In the genomic region with DNA sequence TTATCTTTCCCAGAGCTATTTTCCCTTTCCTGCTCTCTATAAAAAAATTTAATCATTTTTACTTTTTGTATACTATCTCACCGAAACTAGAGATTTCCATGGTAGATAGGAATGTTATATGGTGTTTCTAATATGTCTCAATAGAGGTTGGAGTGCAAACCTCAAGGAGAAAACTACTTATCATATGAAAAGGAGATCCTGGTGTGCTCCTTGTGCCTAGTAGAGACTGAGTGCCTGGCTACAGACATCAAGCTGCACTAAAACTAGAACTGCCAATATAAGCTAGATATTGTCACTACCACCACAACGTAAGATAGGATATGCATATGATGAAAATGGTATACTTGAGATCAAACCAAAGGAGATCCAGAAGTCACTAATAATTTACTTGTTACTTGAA, we compare ENCODE assay signal across 23 cellular contexts.
"Had no signal": no experiment of that assay in that cellular context is flagged by ENCODE, and none has a peak within 500 bp of the region (broad histone marks: within the 10 kb centered on the region; RNA-seq: fewer than 3 reads in every experiment).

No MANE protein-coding gene starts in this region.

- H3K27ac ChIP-seq: epithelial cell of prostate, heart right ventricle, neural progenitor cell, prostate gland, spleen, testis, uterus had no signal

- H3K36me3 Mint-ChIP-seq: activated naive CD8-positive, alpha-beta T cell treated with anti-CD3 and anti-CD28 coated beads, Interleukin-2, amount 10 ng/mL, durations not matched to agents 7 days and 5 days; naive B cell; neural progenitor cell had no signal

- H3K4me3 Mint-ChIP-seq: activated naive CD4-positive, alpha-beta T cell treated with anti-CD3 and anti-CD28 coated beads for 36 hours; activated naive CD8-positive, alpha-beta T cell treated with anti-CD3 and anti-CD28 coated beads, Interleukin-2, amount 10 ng/mL, durations not matched to agents 7 days and 5 days; endodermal cell; naive B cell; neural progenitor cell had no signal

- H3K27me3 ChIP-seq: heart right ventricle, neural progenitor cell, spleen, testis, uterus had no signal

- H3K27ac Mint-ChIP-seq: activated naive CD4-positive, alpha-beta T cell treated with anti-CD3 and anti-CD28 coated beads for 36 hours; activated naive CD8-positive, alpha-beta T cell treated with anti-CD3 and anti-CD28 coated beads, Interleukin-2, amount 10 ng/mL, durations not matched to agents 7 days and 5 days; endodermal cell; naive B cell; neural progenitor cell had no signal

- DNase-seq: activated CD4-positive, alpha-beta T cell treated with anti-CD3 and anti-CD28 coated beads for 4 hours; activated CD4-positive, alpha-beta T cell treated with anti-CD3 and anti-CD28 coated beads, Interleukin-2, amount 50 U/mL, for 48 hours; activated CD4-positive, CD25-positive, alpha-beta regulatory T cell; activated effector memory CD4-positive, alpha-beta T cell treated with Interleukin-2 at 50 U/mL for 16 hours; activated naive CD4-positive, alpha-beta T cell treated with anti-CD3 and anti-CD28 coated beads for 36 hours; activated naive CD8-positive, alpha-beta T cell treated with anti-CD3 and anti-CD28 coated beads, Interleukin-2, amount 10 ng/mL, durations not matched to agents 7 days and 5 days; activated T-cell treated with anti-CD3 and anti-CD28 coated beads, Interleukin-2, amount 50 U/mL, for 48 hours; amniotic stem cell; cortex of kidney; endodermal cell; heart right ventricle; left colon; naive B cell; spleen; stimulated activated CD4-positive, alpha-beta T cell treated with anti-CD3 and anti-CD28 coated beads, Interleukin-4, amount 100 ng/mL, for 1 hour; stimulated activated naive CD4-positive, alpha-beta T cell; testis; trophoblast cell; uterus had no signal

- H3K4me3 ChIP-seq: heart right ventricle, neural progenitor cell, prostate gland, spleen, testis, uterus had no signal

- H3K9ac ChIP-seq: neural progenitor cell had no signal

- H3K4me1 ChIP-seq: heart right ventricle, neural progenitor cell, prostate gland, spleen, testis, uterus had no signal

- ATAC-seq: heart right ventricle, left colon had no signal

- H2AFZ ChIP-seq: neural progenitor cell had no signal

- H3K9me3 Mint-ChIP-seq: activated naive CD8-positive, alpha-beta T cell treated with anti-CD3 and anti-CD28 coated beads, Interleukin-2, amount 10 ng/mL, durations not matched to agents 7 days and 5 days; endodermal cell had no signal

- FAIRE-seq: bronchial epithelial cell had no signal

- H3K4me2 ChIP-seq: neural progenitor cell had no signal

- H3K9me3 ChIP-seq: prostate gland, testis, uterus had no signal

- H3K4me1 Mint-ChIP-seq: activated naive CD8-positive, alpha-beta T cell treated with anti-CD3 and anti-CD28 coated beads, Interleukin-2, amount 10 ng/mL, durations not matched to agents 7 days and 5 days; endodermal cell; naive B cell; neural progenitor cell had no signal

- H3K36me3 ChIP-seq: heart right ventricle, neural progenitor cell, prostate gland, spleen, uterus had no signal

- H3K27me3 Mint-ChIP-seq: activated naive CD8-positive, alpha-beta T cell treated with anti-CD3 and anti-CD28 coated beads, Interleukin-2, amount 10 ng/mL, durations not matched to agents 7 days and 5 days; naive B cell had no signal
